ENCODE assay signal across 2 cellular contexts in the genomic region with DNA sequence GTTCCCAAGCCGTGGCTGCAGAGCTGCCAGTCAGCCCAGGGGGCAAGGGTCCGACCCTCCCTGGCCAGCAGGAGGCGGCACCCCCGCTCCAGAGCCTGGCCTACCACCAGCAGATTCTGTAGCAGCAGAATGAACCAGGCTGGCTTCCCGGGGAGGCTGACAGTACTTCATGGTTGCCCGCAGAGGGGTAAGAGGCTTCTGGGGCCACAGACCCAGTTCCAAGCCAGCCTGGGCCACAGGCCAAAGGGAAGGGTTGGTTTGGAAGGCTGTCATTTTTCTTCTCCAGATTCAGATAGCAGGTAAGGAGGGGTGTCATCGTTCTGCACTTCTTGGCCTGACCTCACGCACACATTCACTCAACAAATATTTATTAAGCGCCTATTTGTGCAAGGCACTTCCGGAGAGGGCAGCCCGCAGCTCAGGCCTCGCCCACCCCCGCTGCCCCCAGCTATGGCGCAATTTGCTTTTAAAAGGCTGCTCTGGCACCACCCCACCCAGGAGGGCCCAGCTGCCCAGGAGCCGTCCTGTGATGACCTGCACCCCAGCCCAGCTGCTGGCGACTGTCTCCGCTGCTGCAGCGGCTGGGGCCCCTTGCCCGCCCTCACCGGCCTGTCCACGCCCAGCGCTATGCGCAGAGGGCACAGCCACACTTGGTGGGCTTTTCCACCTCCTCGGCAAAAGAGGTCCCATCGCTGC.
TF ChIP-seq lines count a peak whose summit lies in the region.

No MANE protein-coding gene starts in this region.

TF ChIP-seq in GM23338, 12 proteins besides CTCF, POLR2A, EP300 and RAD21 (continues in another document):
- TF ChIP-seq NANOG (IDR thresholded peaks at IDR 0.05; ENCODE audit: borderline replicate concordance): no peak
- no peak for TF ChIP-seq POLR2AphosphoS5 (IDR thresholded peaks at IDR 0.05; ENCODE audit: low read depth)
- TF ChIP-seq ZNF462 (CRISPR knock-in tag; IDR thresholded peaks at IDR 0.05): no peak
- TF ChIP-seq, protein P1, sequence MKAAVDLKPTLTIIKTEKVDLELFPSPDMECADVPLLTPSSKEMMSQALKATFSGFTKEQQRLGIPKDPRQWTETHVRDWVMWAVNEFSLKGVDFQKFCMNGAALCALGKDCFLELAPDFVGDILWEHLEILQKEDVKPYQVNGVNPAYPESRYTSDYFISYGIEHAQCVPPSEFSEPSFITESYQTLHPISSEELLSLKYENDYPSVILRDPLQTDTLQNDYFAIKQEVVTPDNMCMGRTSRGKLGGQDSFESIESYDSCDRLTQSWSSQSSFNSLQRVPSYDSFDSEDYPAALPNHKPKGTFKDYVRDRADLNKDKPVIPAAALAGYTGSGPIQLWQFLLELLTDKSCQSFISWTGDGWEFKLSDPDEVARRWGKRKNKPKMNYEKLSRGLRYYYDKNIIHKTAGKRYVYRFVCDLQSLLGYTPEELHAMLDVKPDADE (IDR thresholded peaks at IDR 0.05): no peak
- TF ChIP-seq CREB1 (CRISPR knock-in tag; IDR thresholded peaks at IDR 0.05; ENCODE audit: low read depth): no peak
- TF ChIP-seq ZNF331 (CRISPR knock-in tag; IDR thresholded peaks at IDR 0.05; ENCODE audit: low read depth): no peak
- TF ChIP-seq EZH2phosphoT487 (IDR thresholded peaks at IDR 0.05; ENCODE audit: unreplicated experiment): no peak
- TF ChIP-seq, protein P2, sequence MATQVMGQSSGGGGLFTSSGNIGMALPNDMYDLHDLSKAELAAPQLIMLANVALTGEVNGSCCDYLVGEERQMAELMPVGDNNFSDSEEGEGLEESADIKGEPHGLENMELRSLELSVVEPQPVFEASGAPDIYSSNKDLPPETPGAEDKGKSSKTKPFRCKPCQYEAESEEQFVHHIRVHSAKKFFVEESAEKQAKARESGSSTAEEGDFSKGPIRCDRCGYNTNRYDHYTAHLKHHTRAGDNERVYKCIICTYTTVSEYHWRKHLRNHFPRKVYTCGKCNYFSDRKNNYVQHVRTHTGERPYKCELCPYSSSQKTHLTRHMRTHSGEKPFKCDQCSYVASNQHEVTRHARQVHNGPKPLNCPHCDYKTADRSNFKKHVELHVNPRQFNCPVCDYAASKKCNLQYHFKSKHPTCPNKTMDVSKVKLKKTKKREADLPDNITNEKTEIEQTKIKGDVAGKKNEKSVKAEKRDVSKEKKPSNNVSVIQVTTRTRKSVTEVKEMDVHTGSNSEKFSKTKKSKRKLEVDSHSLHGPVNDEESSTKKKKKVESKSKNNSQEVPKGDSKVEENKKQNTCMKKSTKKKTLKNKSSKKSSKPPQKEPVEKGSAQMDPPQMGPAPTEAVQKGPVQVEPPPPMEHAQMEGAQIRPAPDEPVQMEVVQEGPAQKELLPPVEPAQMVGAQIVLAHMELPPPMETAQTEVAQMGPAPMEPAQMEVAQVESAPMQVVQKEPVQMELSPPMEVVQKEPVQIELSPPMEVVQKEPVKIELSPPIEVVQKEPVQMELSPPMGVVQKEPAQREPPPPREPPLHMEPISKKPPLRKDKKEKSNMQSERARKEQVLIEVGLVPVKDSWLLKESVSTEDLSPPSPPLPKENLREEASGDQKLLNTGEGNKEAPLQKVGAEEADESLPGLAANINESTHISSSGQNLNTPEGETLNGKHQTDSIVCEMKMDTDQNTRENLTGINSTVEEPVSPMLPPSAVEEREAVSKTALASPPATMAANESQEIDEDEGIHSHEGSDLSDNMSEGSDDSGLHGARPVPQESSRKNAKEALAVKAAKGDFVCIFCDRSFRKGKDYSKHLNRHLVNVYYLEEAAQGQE (IDR thresholded peaks at IDR 0.05; ENCODE audit: unreplicated experiment): no peak

TF ChIP-seq in H1, 55 proteins besides CTCF, POLR2A, EP300 and RAD21:
- TF ChIP-seq ATF3 (IDR thresholded peaks at IDR 0.05; ENCODE audit: insufficient read depth, low read depth, low read length) (no peak), ATF2 (IDR thresholded peaks at IDR 0.05; ENCODE audit: low read length) (no peak), SIN3A (conservative IDR thresholded peaks at IDR 0.05 in 1 of 2, IDR thresholded peaks at IDR 0.05 in 1 of 2; ENCODE audit: low read depth in 1 of 2, low read length in 2 of 2) (no peak)
TF ChIP-seq in H1: peak in this region for 0.
